In the genomic region with DNA sequence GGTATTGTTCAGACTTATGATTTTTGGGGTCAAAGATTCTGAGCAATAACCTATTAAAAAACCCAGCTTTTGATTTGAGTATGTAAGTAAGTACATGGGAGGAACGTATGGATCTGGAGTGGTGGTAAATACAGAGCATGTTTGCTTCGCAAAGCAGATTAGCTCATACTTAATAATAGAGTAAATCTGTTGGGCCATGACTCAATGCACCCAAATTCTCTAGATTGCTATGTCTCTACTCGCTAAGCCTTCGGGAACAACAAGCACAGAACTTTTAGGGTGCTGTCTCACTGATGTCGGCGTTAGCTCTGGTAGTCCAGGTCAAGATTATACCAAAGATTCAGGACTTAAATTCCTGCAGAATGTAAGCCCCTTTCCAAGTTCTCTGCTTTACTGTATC, we compare ENCODE assay signal across 8 cellular contexts. TPM values are rescaled to one million over a fixed set of nuclear protein-coding genes. Genes with fewer than 3 reads are reported as not detected.
DNase-seq lines count a peak whose midpoint lies in the region; ATAC-seq and TF ChIP-seq lines count a peak whose summit lies in the region.

No MANE protein-coding gene starts in this region.

- H3K4me3 ChIP-seq in hepatocyte = peak overlapping the region; percentile 92

- CTCF ChIA-PET in activated B cell treated with CpG ODN at 0.5 μM for 24 hours (lab: Charles Lee) = interaction anchor here (1.0 kb wide), 1 partner anchor 30 kb away, joined by 5 read pairs; no protein-coding TSS in a partner anchor

- no peaks in the 10 kb centered on the region for H3K9me3 Mint-ChIP-seq in activated B cell treated with CpG ODN at 0.5 μM for 24 hours
- no peaks in the 10 kb centered on the region for H3K9me3 Mint-ChIP-seq in stimulated activated naive CD8-positive, alpha-beta T cell treated with anti-CD3 and anti-CD28 coated beads, Interleukin-15, amount 100 ng/mL, for 72 hours

- H3K27ac Mint-ChIP-seq in activated B cell treated with CpG ODN at 0.5 μM for 24 hours = no peak overlapping the region
- no peak overlapping the region for H3K27ac Mint-ChIP-seq in stimulated activated naive CD8-positive, alpha-beta T cell treated with anti-CD3 and anti-CD28 coated beads, Interleukin-15, amount 100 ng/mL, for 72 hours

- H3K27me3 ChIP-seq in hepatocyte = no peaks in the 10 kb centered on the region

- no peaks in the 10 kb centered on the region for H3K9me2 ChIP-seq in hepatocyte (replicated peaks; ENCODE audit: insufficient read depth)

- H3K9me3 ChIP-seq in hepatocyte (ENCODE audit: low read depth) = no peaks in the 10 kb centered on the region

- intact Hi-C loops in activated B cell treated with CpG ODN at 0.5 μM for 24 hours (cut with micrococcal nuclease) = no loop called here

- H3K36me3 ChIP-seq in hepatocyte (replicated peaks; ENCODE audit: insufficient read depth, low read depth) = no peaks in the 10 kb centered on the region

- ATAC-seq in activated B cell treated with CpG ODN at 0.5 μM for 24 hours (ENCODE audit: low read depth) (no peak), GM19351 (IDR thresholded peaks at IDR 0.05; ENCODE audit: unreplicated experiment) (no peak)
- no peak for ATAC-seq in stimulated activated naive CD8-positive, alpha-beta T cell treated with anti-CD3 and anti-CD28 coated beads, Interleukin-15, amount 100 ng/mL, for 72 hours

- peaks cover 27% of the 10 kb centered on the region for H3K4me1 ChIP-seq in hepatocyte (ENCODE audit: insufficient read depth)

- peaks cover 16% of the 10 kb centered on the region for H3K4me1 Mint-ChIP-seq in activated B cell treated with CpG ODN at 0.5 μM for 24 hours
- peaks cover 22% of the 10 kb centered on the region for H3K4me1 Mint-ChIP-seq in stimulated activated naive CD8-positive, alpha-beta T cell treated with anti-CD3 and anti-CD28 coated beads, Interleukin-15, amount 100 ng/mL, for 72 hours

- H3K27ac ChIP-seq in hepatocyte = peak overlapping the region; percentile 97

- H2AFZ ChIP-seq in hepatocyte = peak overlapping the region; percentile 91

- peak overlapping the region; percentile 88 for H3K4me2 ChIP-seq in hepatocyte

- no peak for TF ChIP-seq CTCF in activated B cell treated with CpG ODN at 0.5 μM for 24 hours (IDR thresholded peaks at IDR 0.05)
- TF ChIP-seq CTCF in hepatocyte (IDR thresholded peaks at IDR 0.05; ENCODE audit: poor library complexity) = no peak

- POLR2A ChIA-PET in activated B cell treated with CpG ODN at 0.5 μM for 24 hours (lab: Charles Lee) = interaction anchor here (0.7 to 1.4 kb wide), 5 partner anchors 20 to 1079 kb away, joined by 3 to 7 read pairs (median 4); partner anchors contain the start of gene ATAD1

- DNase-seq in DMS53 (lab: John Stamatoyannopoulos, UW) = peak; percentile 29
- no peak for DNase-seq in DMS53 treated with DMSO at 0.1 percent for 48 hours (lab: John Stamatoyannopoulos, UW; ENCODE audit: unreplicated experiment)
- DNase-seq in activated B cell treated with CpG ODN at 0.5 μM for 24 hours = no peak
- DNase-seq in hepatocyte (ENCODE audit: low spot score) = no peak
- no peak for DNase-seq in stimulated activated naive CD8-positive, alpha-beta T cell treated with anti-CD3 and anti-CD28 coated beads, Interleukin-15, amount 100 ng/mL, for 72 hours
- no peak for DNase-seq in cerebellum (ENCODE audit: low spot score)
- no peak for DNase-seq in D341Med (ENCODE audit: low spot score)

- peaks cover 1% of the 10 kb centered on the region for H3K27me3 Mint-ChIP-seq in activated B cell treated with CpG ODN at 0.5 μM for 24 hours
- H3K27me3 Mint-ChIP-seq in stimulated activated naive CD8-positive, alpha-beta T cell treated with anti-CD3 and anti-CD28 coated beads, Interleukin-15, amount 100 ng/mL, for 72 hours = peaks cover 10% of the 10 kb centered on the region

- 70% methylated on average over 6 of the region's 6 CpGs for WGBS in hepatocyte (ENCODE audit: low lambda C conversion rate, missing lambda C conversion rate)

- peak overlapping the region; percentile 91 for H3K4me3 Mint-ChIP-seq in activated B cell treated with CpG ODN at 0.5 μM for 24 hours
- H3K4me3 Mint-ChIP-seq in stimulated activated naive CD8-positive, alpha-beta T cell treated with anti-CD3 and anti-CD28 coated beads, Interleukin-15, amount 100 ng/mL, for 72 hours = peak overlapping the region; percentile 90 to 92

- peaks cover 6% of the 10 kb centered on the region for H3K36me3 Mint-ChIP-seq in activated B cell treated with CpG ODN at 0.5 μM for 24 hours (ENCODE audit: low read depth)

- peaks cover 32% of the 10 kb centered on the region for H3K79me2 ChIP-seq in hepatocyte

- H4K20me1 ChIP-seq in hepatocyte (ENCODE audit: insufficient read depth, poor library complexity, severe bottlenecking) = peaks cover 4% of the 10 kb centered on the region

RNA-seq across cellular contexts. Expression of gene MINPP1, which starts 0.8 kb away (rescaled TPM):
- 5.3 and 7.3 TPM in 2 replicates for total RNA-seq in activated B cell treated with CpG ODN at 0.5 μM for 24 hours
- 52.3 and 56.1 TPM in 2 replicates for total RNA-seq in hepatocyte
- polyA plus RNA-seq in hepatocyte = 38.7 and 46.0 TPM in 2 replicates
- 20.8 TPM for total RNA-seq in cerebellum
